8 cellular contexts compared by ENCODE assay signal in genomic region chr1:39653546-39654031, GRCh38. TPM values are rescaled to one million over a fixed set of nuclear protein-coding genes. Genes with fewer than 3 reads are reported as not detected.
A peak's percentile ranks its signal among the peaks of the same experiment; 100 is the strongest.
DNase-seq lines count a peak whose midpoint lies in the region; ATAC-seq and TF ChIP-seq lines count a peak whose summit lies in the region.

No MANE protein-coding gene starts in this region.

- no peak overlapping the region for H3K27ac Mint-ChIP-seq in activated naive CD4-positive, alpha-beta T cell treated with anti-CD3 and anti-CD28 coated beads, Interleukin-2, amount 10 ng/mL, durations not matched to agents 7 days and 5 days
- H3K27ac Mint-ChIP-seq in type B pancreatic cell, result no peak overlapping the region

- DNase-seq in EL, result peak; percentile 73
- DNase-seq in M059J (ENCODE audit: low read depth), result peak; percentile 69
- peak; percentile 64 for DNase-seq in SK-N-SH
- peak; percentile 84 for DNase-seq in activated naive CD4-positive, alpha-beta T cell treated with anti-CD3 and anti-CD28 coated beads, Interleukin-2, amount 10 ng/mL, durations not matched to agents 7 days and 5 days
- DNase-seq in head of caudate nucleus, result peak; percentile 74 to 92 (median 85)
- peak; percentile 94 for DNase-seq in posterior vena cava (ENCODE audit: low spot score)
- DNase-seq in type B pancreatic cell (ENCODE audit: extremely low spot score, unreplicated experiment), result peak; percentile 80

- no peaks in the 10 kb centered on the region for H3K9me3 Mint-ChIP-seq in activated naive CD4-positive, alpha-beta T cell treated with anti-CD3 and anti-CD28 coated beads, Interleukin-2, amount 10 ng/mL, durations not matched to agents 7 days and 5 days
- no peaks in the 10 kb centered on the region for H3K9me3 Mint-ChIP-seq in type B pancreatic cell

- no peak overlapping the region for H3K4me3 ChIP-seq in SK-N-SH (ENCODE audit: low read depth in 2 of 2, low read length in 1 of 2)

- no peaks in the 10 kb centered on the region for H3K9me2 ChIP-seq in SK-N-SH

- H3K4me1 Mint-ChIP-seq in activated naive CD4-positive, alpha-beta T cell treated with anti-CD3 and anti-CD28 coated beads, Interleukin-2, amount 10 ng/mL, durations not matched to agents 7 days and 5 days, result peaks cover 9% of the 10 kb centered on the region
- H3K4me1 Mint-ChIP-seq in type B pancreatic cell (ENCODE audit: unreplicated experiment), result peaks cover 5% of the 10 kb centered on the region

- H3K4me2 ChIP-seq in SK-N-SH, result no peak overlapping the region

- no peaks in the 10 kb centered on the region for H3K27me3 ChIP-seq in SK-N-SH (ENCODE audit: insufficient read depth)

- peaks cover 36% of the 10 kb centered on the region for H3K27me3 Mint-ChIP-seq in activated naive CD4-positive, alpha-beta T cell treated with anti-CD3 and anti-CD28 coated beads, Interleukin-2, amount 10 ng/mL, durations not matched to agents 7 days and 5 days
- H3K27me3 Mint-ChIP-seq in type B pancreatic cell, result peaks cover 43% of the 10 kb centered on the region

- no peaks in the 10 kb centered on the region for H3K36me3 Mint-ChIP-seq in activated naive CD4-positive, alpha-beta T cell treated with anti-CD3 and anti-CD28 coated beads, Interleukin-2, amount 10 ng/mL, durations not matched to agents 7 days and 5 days
- H3K36me3 Mint-ChIP-seq in type B pancreatic cell, result no peaks in the 10 kb centered on the region

- no peaks in the 10 kb centered on the region for H3K79me2 ChIP-seq in SK-N-SH (ENCODE audit: insufficient read depth)

- 23% methylated on average over 7 of the region's 8 CpGs for WGBS in SK-N-SH (ENCODE audit: low lambda C conversion rate)

- POLR2A ChIA-PET in SK-N-SH (lab: Yijun Ruan, JAX), result interaction anchor here (1.4 kb wide), 1 partner anchor 47 kb away, joined by 6 read pairs; no protein-coding TSS in a partner anchor

- CTCF ChIA-PET in SK-N-SH (lab: Yijun Ruan, JAX), result interaction anchor here (0.5 to 15.4 kb wide), 43 partner anchors 9 to 549 kb away, joined by 3 to 459 read pairs (median 5); partner anchors contain the start of genes HEYL, HPCAL4, MYCL and NT5C1A
- CTCF ChIA-PET in activated naive CD4-positive, alpha-beta T cell treated with anti-CD3 and anti-CD28 coated beads, Interleukin-2, amount 10 ng/mL, durations not matched to agents 7 days and 5 days (lab: Charles Lee), result interaction anchor here (0.6 to 4.8 kb wide), 12 partner anchors 8 to 555 kb away, joined by 3 to 90 read pairs (median 4); partner anchors contain the start of gene NT5C1A

- H3K9ac ChIP-seq in SK-N-SH, result no peak overlapping the region

- peak; percentile 87 for TF ChIP-seq CTCF in SK-N-SH (IDR thresholded peaks at IDR 0.05)
- TF ChIP-seq CTCF in type B pancreatic cell (conservative IDR thresholded peaks at IDR 0.05), result peak; percentile 97

- no peak for ATAC-seq in HG03135 (IDR thresholded peaks at IDR 0.05; ENCODE audit: unreplicated experiment)

- intact Hi-C loops in head of caudate nucleus (cut with DNase I), result loop anchor here (2.0 kb wide), 1 partner anchor 47 kb away; no protein-coding TSS in a partner anchor
- intact Hi-C loops in posterior vena cava (cut with DNase I), result loop anchor here in 1 of 2 donors (5.0 kb wide), 1 partner anchor 46 kb away; no protein-coding TSS in a partner anchor

- H3K4me3 Mint-ChIP-seq in activated naive CD4-positive, alpha-beta T cell treated with anti-CD3 and anti-CD28 coated beads, Interleukin-2, amount 10 ng/mL, durations not matched to agents 7 days and 5 days, result no peak overlapping the region
- no peak overlapping the region for H3K4me3 Mint-ChIP-seq in type B pancreatic cell

- H4K20me1 ChIP-seq in SK-N-SH (ENCODE audit: insufficient read depth), result no peaks in the 10 kb centered on the region

- peak; percentile 92 for TF ChIP-seq RAD21 in SK-N-SH (IDR thresholded peaks at IDR 0.05; ENCODE audit: low read length)

- H3F3A ChIP-seq in SK-N-SH (replicated peaks; ENCODE audit: insufficient read depth), result no peaks in the 10 kb centered on the region

- no peak for TF ChIP-seq EP300 in SK-N-SH (IDR thresholded peaks at IDR 0.05; ENCODE audit: borderline replicate concordance in 1 of 2, low read depth in 1 of 2, low read length in 1 of 2)

- H3K36me3 ChIP-seq in SK-N-SH (replicated peaks in 1 of 2; ENCODE audit: control insufficient read depth in 1 of 2, insufficient read depth in 2 of 2, low read length in 1 of 2), result no peaks in the 10 kb centered on the region

- peak overlapping the region in 1 of 2 experiments; percentile 100; a peak in 2 of 4 replicates for H3K27ac ChIP-seq in SK-N-SH (ENCODE audit: low read depth in 2 of 2, low read length in 1 of 2)

- no peak overlapping the region for H2AFZ ChIP-seq in SK-N-SH (ENCODE audit: low read depth)

- peaks cover 0 to 62% of the 10 kb centered on the region in 2 experiments; a peak in 2 of 4 replicates for H3K4me1 ChIP-seq in SK-N-SH (ENCODE audit: control insufficient read depth in 1 of 2, insufficient read depth in 2 of 2, low read depth in 1 of 2, low read length in 1 of 2)

- no peaks in the 10 kb centered on the region for H3K9me3 ChIP-seq in SK-N-SH

TF ChIP-seq in SK-N-SH, 30 proteins besides CTCF, POLR2A, EP300 and RAD21 (continues in another document):
- TF ChIP-seq EZH2phosphoT487 (IDR thresholded peaks at IDR 0.05; ENCODE audit: borderline replicate concordance, low read depth) (no peak), RXRA (IDR thresholded peaks at IDR 0.05; ENCODE audit: borderline replicate concordance, low read depth) (no peak), GATA2 (CRISPR knock-in tag; IDR thresholded peaks at IDR 0.05) (0 out of 2 replicates have a peak, but pooled peaks have one; percentile 21), MXI1 (IDR thresholded peaks at IDR 0.05; ENCODE audit: low read depth, low read length) (no peak), FOXM1 (IDR thresholded peaks at IDR 0.05; ENCODE audit: low read depth) (no peak), RCOR1 (IDR thresholded peaks at IDR 0.05; ENCODE audit: low read length) (peak; percentile 40; the same call in 1 of the 2 replicates), USF1 (IDR thresholded peaks at IDR 0.05; ENCODE audit: borderline replicate concordance, low read depth) (no peak), YY1 (IDR thresholded peaks at IDR 0.05; ENCODE audit: low read depth) (no peak), POLR2AphosphoS5 (IDR thresholded peaks at IDR 0.05; ENCODE audit: low read depth, low read length) (no peak), FOXJ3 (CRISPR knock-in tag; IDR thresholded peaks at IDR 0.05) (no peak), NRF1 (IDR thresholded peaks at IDR 0.05; ENCODE audit: low read depth, low read length) (no peak), ELF1 (IDR thresholded peaks at IDR 0.05) (no peak), SMC3 (IDR thresholded peaks at IDR 0.05; ENCODE audit: low read depth, low read length) (peak; percentile 89), ZBTB33 (IDR thresholded peaks at IDR 0.05; ENCODE audit: borderline replicate concordance, low read depth) (no peak), IRF3 (IDR thresholded peaks at IDR 0.05; ENCODE audit: low read depth, low read length) (no peak)

RNA-seq across cellular contexts. Expression of gene HEYL, which starts 14.1 kb away (rescaled TPM):
- 0.15 TPM in 1 of 2 replicates, not detected in the other for total RNA-seq in M059J (2014; rRNA removed; shearing (Covaris generic))
- polyA plus RNA-seq in SK-N-SH (2012; rRNA removed), result not detected in 2 replicates
- not detected in 2 replicates for polyA plus RNA-seq in SK-N-SH (2012; cell fraction: cytosol; rRNA removed)
- polyA plus RNA-seq in SK-N-SH (2012; cell fraction: nucleus; rRNA removed), result not detected in 2 replicates
- total RNA-seq in posterior vena cava (10 to 100 TPM; 25.2 to 47.1 TPM), type B pancreatic cell (ENCODE audit: low replicate concordance) (0.83 and 4.3 TPM in 2 replicates)

RNA-seq across cellular contexts. Expression of gene NT5C1A, which starts 18.3 kb away (rescaled TPM):
- total RNA-seq in M059J (2014; rRNA removed; shearing (Covaris generic)), result not detected in 2 replicates
- polyA plus RNA-seq in SK-N-SH (2012; rRNA removed), result 0.12 and 0.73 TPM in 2 replicates
- polyA plus RNA-seq in SK-N-SH (2012; cell fraction: cytosol; rRNA removed), result 0.26 and 0.60 TPM in 2 replicates
- polyA plus RNA-seq in SK-N-SH (2012; cell fraction: nucleus; rRNA removed), result 0.13 and 1.6 TPM in 2 replicates
- total RNA-seq in posterior vena cava (1 to 10 TPM in 1 of 2 donors, under 1 TPM in 1; 0.71 to 1.1 TPM), type B pancreatic cell (ENCODE audit: low replicate concordance) (0.43 TPM in 1 of 2 replicates, not detected in the other)

RNA-seq across cellular contexts. Expression of gene HPCAL4, which starts 37.6 kb away (rescaled TPM):
- total RNA-seq in M059J (2014; rRNA removed; shearing (Covaris generic)), result 1.0 and 1.1 TPM in 2 replicates
- polyA plus RNA-seq in SK-N-SH (2012; rRNA removed), result 0.15 and 0.55 TPM in 2 replicates
- 0.33 and 0.90 TPM in 2 replicates for polyA plus RNA-seq in SK-N-SH (2012; cell fraction: cytosol; rRNA removed)
- 0.15 and 0.21 TPM in 2 replicates for polyA plus RNA-seq in SK-N-SH (2012; cell fraction: nucleus; rRNA removed)
- under 1 TPM in 1 of 2 donors, not detected in 1; 0.09 TPM for total RNA-seq in posterior vena cava
- total RNA-seq in type B pancreatic cell (ENCODE audit: low replicate concordance), result 0.21 and 0.53 TPM in 2 replicates
